9 cellular contexts compared by ENCODE assay signal in genomic region chr17:37405955-37406634, GRCh38. TPM values are rescaled to one million over a fixed set of nuclear protein-coding genes. Genes with fewer than 3 reads are reported as not detected.
A peak's percentile ranks its signal among the peaks of the same experiment; 100 is the strongest.
DNase-seq lines count a peak whose midpoint lies in the region; ATAC-seq and TF ChIP-seq lines count a peak whose summit lies in the region.
"Had no signal": no experiment of that assay in that cellular context is flagged by ENCODE, and none has a peak within 500 bp of the region (broad histone marks: within the 10 kb centered on the region; RNA-seq: fewer than 3 reads in every experiment).

No MANE protein-coding gene starts in this region.

- peak overlapping the region; percentile 83 for H3K4me2 ChIP-seq in hepatocyte

- peak overlapping the region; percentile 99 for H3K4me3 Mint-ChIP-seq in activated naive CD4-positive, alpha-beta T cell treated with anti-CD3 and anti-CD28 coated beads, Interleukin-2, amount 50 U/mL, for 24 hours
- H3K4me3 Mint-ChIP-seq in activated CD4-positive, alpha-beta memory T cell treated with anti-CD3 and anti-CD28 coated beads for 36 hours: peak overlapping the region; percentile 99

- H3K27ac ChIP-seq in hepatocyte: peak overlapping the region; percentile 96
- H3K27ac ChIP-seq in spleen: peak overlapping the region; percentile 72 to 95 (median 90)

- H3K4me1 ChIP-seq in hepatocyte (ENCODE audit: insufficient read depth): no peaks in the 10 kb centered on the region
- H3K4me1 ChIP-seq in spleen: peaks cover 8 to 45% (median 29%) of the 10 kb centered on the region in 6 donors

- H4K20me1 ChIP-seq in hepatocyte (ENCODE audit: insufficient read depth, poor library complexity, severe bottlenecking): no peaks in the 10 kb centered on the region

- H3K4me3 ChIP-seq in hepatocyte: peak overlapping the region; percentile 75
- peak overlapping the region; percentile 43 to 94 (median 76) for H3K4me3 ChIP-seq in spleen

- peaks cover 1% of the 10 kb centered on the region for H3K36me3 Mint-ChIP-seq in activated naive CD4-positive, alpha-beta T cell treated with anti-CD3 and anti-CD28 coated beads, Interleukin-2, amount 50 U/mL, for 24 hours
- peaks cover 26% of the 10 kb centered on the region for H3K36me3 Mint-ChIP-seq in activated CD4-positive, alpha-beta memory T cell treated with anti-CD3 and anti-CD28 coated beads for 36 hours

- peaks cover 40% of the 10 kb centered on the region for H3K79me2 ChIP-seq in hepatocyte

- DNase-seq in activated naive CD4-positive, alpha-beta T cell treated with anti-CD3 and anti-CD28 coated beads, Interleukin-2, amount 50 U/mL, for 16 hours: no peak
- no peak for DNase-seq in activated CD4-positive, alpha-beta memory T cell treated with anti-CD3 and anti-CD28 coated beads for 36 hours
- DNase-seq in hepatocyte (ENCODE audit: low spot score) (no peak), spleen (no peak), SIG-M5 treated with dmso at 0.1 percent for 504 hours (lab: John Stamatoyannopoulos, UW; ENCODE audit: unreplicated experiment) (no peak)

- intact Hi-C loops in activated CD4-positive, alpha-beta memory T cell treated with anti-CD3 and anti-CD28 coated beads for 36 hours (cut with micrococcal nuclease): loop anchor here (1.0 to 2.0 kb wide), 3 partner anchors 25 to 85 kb away; no protein-coding TSS in a partner anchor
- intact Hi-C loops in spleen (cut with DNase I; ENCODE audit: low total_unique reads): no loop called here

- no peaks in the 10 kb centered on the region for H3K27me3 ChIP-seq in hepatocyte
- H3K27me3 ChIP-seq in spleen (replicated peaks in 1 of 7): no peaks in the 10 kb centered on the region

- POLR2A ChIA-PET in activated CD4-positive, alpha-beta memory T cell treated with anti-CD3 and anti-CD28 coated beads for 36 hours (lab: Charles Lee): interaction anchor here (1.3 to 2.1 kb wide), 2 partner anchors 15 to 24 kb away, joined by 5 to 6 read pairs; no protein-coding TSS in a partner anchor

- H3K27me3 Mint-ChIP-seq in activated naive CD4-positive, alpha-beta T cell treated with anti-CD3 and anti-CD28 coated beads, Interleukin-2, amount 50 U/mL, for 24 hours: no peaks in the 10 kb centered on the region
- H3K27me3 Mint-ChIP-seq in activated CD4-positive, alpha-beta memory T cell treated with anti-CD3 and anti-CD28 coated beads for 36 hours: no peaks in the 10 kb centered on the region

- H2AFZ ChIP-seq in hepatocyte: peak overlapping the region; percentile 100

- TF ChIP-seq CTCF in hepatocyte (IDR thresholded peaks at IDR 0.05; ENCODE audit: poor library complexity) (no peak), spleen (IDR thresholded peaks at IDR 0.05 in 8 of 11, conservative IDR thresholded peaks at IDR 0.05 in 3 of 11) (no peak)

- CTCF ChIA-PET in activated CD4-positive, alpha-beta memory T cell treated with anti-CD3 and anti-CD28 coated beads for 36 hours (lab: Charles Lee): interaction anchor here (4.1 kb wide), 1 partner anchor 32 kb away, joined by 35 read pairs; the partner anchor contains the start of gene C17orf78

- ATAC-seq in HG03196 (IDR thresholded peaks at IDR 0.05; ENCODE audit: unreplicated experiment): peak; percentile 27
- no peak for ATAC-seq in HG02571 (IDR thresholded peaks at IDR 0.05; ENCODE audit: unreplicated experiment)

- H3K4me1 Mint-ChIP-seq in activated naive CD4-positive, alpha-beta T cell treated with anti-CD3 and anti-CD28 coated beads, Interleukin-2, amount 50 U/mL, for 24 hours: peaks cover 53% of the 10 kb centered on the region
- H3K4me1 Mint-ChIP-seq in activated CD4-positive, alpha-beta memory T cell treated with anti-CD3 and anti-CD28 coated beads for 36 hours (ENCODE audit: low read depth): peaks cover 55% of the 10 kb centered on the region

- TF ChIP-seq POLR2A in spleen (IDR thresholded peaks at IDR 0.05): no peak

- WGBS in hepatocyte (ENCODE audit: low lambda C conversion rate, missing lambda C conversion rate): 2% methylated on average over 20 of the region's 21 CpGs
- 0 to 1% (median 0%) methylated on average over 3 to 21 of the region's 21 CpGs for WGBS in spleen, 5 donors

- H3K9me2 ChIP-seq in hepatocyte (replicated peaks; ENCODE audit: insufficient read depth): no peaks in the 10 kb centered on the region

- peak overlapping the region; percentile 98 for H3K27ac Mint-ChIP-seq in activated naive CD4-positive, alpha-beta T cell treated with anti-CD3 and anti-CD28 coated beads, Interleukin-2, amount 50 U/mL, for 24 hours
- H3K27ac Mint-ChIP-seq in activated CD4-positive, alpha-beta memory T cell treated with anti-CD3 and anti-CD28 coated beads for 36 hours: peak overlapping the region; percentile 96

- H3K36me3 ChIP-seq in hepatocyte (replicated peaks; ENCODE audit: insufficient read depth, low read depth) (no peaks in the 10 kb centered on the region), spleen (peaks cover 0 to 6% (median 1%) of the 10 kb centered on the region in 6 donors)

- H3K9me3 Mint-ChIP-seq in activated naive CD4-positive, alpha-beta T cell treated with anti-CD3 and anti-CD28 coated beads, Interleukin-2, amount 50 U/mL, for 24 hours: no peaks in the 10 kb centered on the region
- H3K9me3 Mint-ChIP-seq in activated CD4-positive, alpha-beta memory T cell treated with anti-CD3 and anti-CD28 coated beads for 36 hours: no peaks in the 10 kb centered on the region

- H3K9me3 ChIP-seq in hepatocyte (ENCODE audit: low read depth): no peaks in the 10 kb centered on the region
- H3K9me3 ChIP-seq in spleen: no peaks in the 10 kb centered on the region

RNA-seq across cellular contexts. Expression of gene ACACA, which starts 0.5 kb away (rescaled TPM):
- total RNA-seq in activated CD4-positive, alpha-beta memory T cell treated with anti-CD3 and anti-CD28 coated beads for 36 hours: 10 to 100 TPM; 58.2 to 64.4 TPM
- 53.8 and 61.1 TPM in 2 replicates for total RNA-seq in hepatocyte
- polyA plus RNA-seq in hepatocyte: 36.2 and 37.4 TPM in 2 replicates
- total RNA-seq in spleen: 10 to 100 TPM; 23.6 to 50.8 (median 32.2) TPM
- 1 to 10 TPM; 3.2 to 8.3 (median 4.8) TPM for polyA plus RNA-seq in spleen

RNA-seq across cellular contexts. Expression of gene TADA2A, which starts 0.6 kb away (rescaled TPM):
- 10 to 100 TPM; 35.8 to 36.5 TPM for total RNA-seq in activated CD4-positive, alpha-beta memory T cell treated with anti-CD3 and anti-CD28 coated beads for 36 hours
- total RNA-seq in hepatocyte (16.8 and 18.3 TPM in 2 replicates), spleen (10 to 100 TPM; 13.7 to 31.8 (median 24.0) TPM)
- polyA plus RNA-seq in hepatocyte (7.7 and 8.4 TPM in 2 replicates), spleen (1 to 10 TPM; 7.8 to 9.4 (median 8.1) TPM)

RNA-seq across cellular contexts. Expression of gene C17orf78, which starts 30.3 kb away (rescaled TPM):
- not detected for total RNA-seq in activated CD4-positive, alpha-beta memory T cell treated with anti-CD3 and anti-CD28 coated beads for 36 hours
- total RNA-seq in hepatocyte: 0.64 TPM in 1 of 2 replicates, not detected in the other
- 0.54 TPM in 1 of 2 replicates, not detected in the other for polyA plus RNA-seq in hepatocyte
- total RNA-seq in spleen: not detected
- polyA plus RNA-seq in spleen: not detected
- total RNA-seq: lung microvascular endothelial cell had no signal
